8 cellular contexts compared by ENCODE assay signal in the genomic region with DNA sequence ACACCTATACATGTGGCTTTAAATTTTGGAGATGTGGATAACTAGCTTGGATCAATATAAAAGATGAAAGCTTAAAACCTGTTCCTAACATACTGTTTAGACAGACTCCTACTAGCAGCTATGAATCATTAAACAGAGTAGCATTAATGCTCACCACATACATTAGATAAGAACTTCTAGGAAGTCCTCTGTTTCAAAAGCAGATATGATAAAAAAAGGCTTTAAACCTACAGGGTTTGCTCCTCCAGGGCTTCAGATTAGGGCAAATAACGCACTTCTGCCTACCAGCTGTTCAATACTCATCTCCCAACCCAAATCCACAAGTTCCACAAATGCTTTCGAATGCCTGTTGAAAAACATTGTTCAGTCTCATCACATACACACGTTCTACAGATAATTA. TPM values are rescaled to one million over a fixed set of nuclear protein-coding genes. Genes with fewer than 3 reads are reported as not detected.
DNase-seq lines count a peak whose midpoint lies in the region; ATAC-seq, FAIRE-seq and TF ChIP-seq lines count a peak whose summit lies in the region.

No MANE protein-coding gene starts in this region.

- no peak overlapping the region for H3K4ac ChIP-seq in H1 (replicated peaks; ENCODE audit: insufficient read length, low read depth, low read length)

- H2AFZ ChIP-seq in OCI-LY3 (ENCODE audit: low read depth, low read length) (no peak overlapping the region), H1 (ENCODE audit: low read length) (no peak overlapping the region), neural progenitor cell (replicated peaks) (no peak overlapping the region)

- H2BK5ac ChIP-seq in H1 (ENCODE audit: low read depth, low read length) = no peak overlapping the region

- no peak for TF ChIP-seq EP300 in H1 (IDR thresholded peaks at IDR 0.05; ENCODE audit: borderline replicate concordance in 1 of 2, low read depth in 2 of 2, low read length in 2 of 2)

- H3F3A ChIP-seq in neural progenitor cell (ENCODE audit: low read depth) = no peaks in the 10 kb centered on the region

- peaks cover 31% of the 10 kb centered on the region for H4K20me1 ChIP-seq in OCI-LY3 (ENCODE audit: insufficient read depth, low read length)
- H4K20me1 ChIP-seq in H1 (replicated peaks in 1 of 2; ENCODE audit: control insufficient read depth in 1 of 2, insufficient read depth in 2 of 2, low read length in 2 of 2) = peaks cover 3 to 5% of the 10 kb centered on the region in 2 experiments
- H4K20me1 ChIP-seq in neural progenitor cell (ENCODE audit: low read depth) = peaks cover 57% of the 10 kb centered on the region

- H3K9me3 Mint-ChIP-seq in neural progenitor cell = no peaks in the 10 kb centered on the region

- H3K27me3 ChIP-seq in OCI-LY3 (ENCODE audit: low read depth, low read length) (no peaks in the 10 kb centered on the region), H1 (replicated peaks in 1 of 4; ENCODE audit: control insufficient read depth in 3 of 4, extremely low read depth in 1 of 4, insufficient read depth in 3 of 4, low read length in 3 of 4) (no peaks in the 10 kb centered on the region), neural progenitor cell (no peaks in the 10 kb centered on the region)

- H3K23me2 ChIP-seq in H1 (ENCODE audit: low read depth, low read length) = no peaks in the 10 kb centered on the region; the same call in 1 of the 2 replicates

- DNase-seq in GM12864 (ENCODE audit: low read depth) (no peak), H1 (ENCODE audit: low read depth in 1 of 2, low spot score in 2 of 2) (no peak), neural progenitor cell (ENCODE audit: low spot score) (no peak), NCI-H146 treated with DMSO at 0.1 percent for 48 hours (lab: John Stamatoyannopoulos, UW; ENCODE audit: unreplicated experiment) (no peak)

- H2BK15ac ChIP-seq in H1 (ENCODE audit: low read length) = no peak overlapping the region

- ATAC-seq in HG03565 (IDR thresholded peaks at IDR 0.05; ENCODE audit: unreplicated experiment) = no peak
- ATAC-seq in GM21528 (IDR thresholded peaks at IDR 0.05; ENCODE audit: low FRiP score, unreplicated experiment) = no peak
- ATAC-seq in GM18873 (IDR thresholded peaks at IDR 0.05; ENCODE audit: low FRiP score, unreplicated experiment) = no peak

- no peak overlapping the region for H4K5ac ChIP-seq in H1 (ENCODE audit: insufficient read length, low read depth, low read length)

- TF ChIP-seq POLR2A in H1 (IDR thresholded peaks at IDR 0.05; ENCODE audit: control extremely low read depth in 1 of 2, low read depth in 2 of 2, low read length in 2 of 2) = no peak

- 10% methylated on average over 3 of the region's 3 CpGs; no CpG with 5 or more reads in 1 of the 2 experiments for WGBS in H1 (ENCODE audit: extremely low coverage in 1 of 2, insufficient coverage in 1 of 2, insufficient read length in 1 of 2, insufficient replicate concordance in 2 of 2, low coverage in 1 of 2, low lambda C conversion rate in 2 of 2, missing lambda C conversion rate in 1 of 2), 2 experiments

- no peak overlapping the region for H3K23ac ChIP-seq in H1 (ENCODE audit: insufficient read length)

- H3K9me3 ChIP-seq in OCI-LY3 (ENCODE audit: insufficient read depth, low read length) (no peaks in the 10 kb centered on the region), H1 (ENCODE audit: insufficient read depth in 2 of 2, low read depth in 1 of 2, low read length in 1 of 2) (no peaks in the 10 kb centered on the region), neural progenitor cell (ENCODE audit: low read depth) (no peaks in the 10 kb centered on the region)

- H2AK5ac ChIP-seq in H1 (ENCODE audit: low read depth, low read length) = no peak overlapping the region

- H3K4me1 Mint-ChIP-seq in neural progenitor cell = peaks cover 21% of the 10 kb centered on the region

- H3K36me3 Mint-ChIP-seq in neural progenitor cell = no peaks in the 10 kb centered on the region

- H3K79me1 ChIP-seq in H1 (ENCODE audit: low read depth, low read length) = peaks cover 3% of the 10 kb centered on the region; the same call in 1 of the 2 replicates

- H2BK12ac ChIP-seq in H1 (ENCODE audit: low read depth, low read length) = no peak overlapping the region

- H3K4me1 ChIP-seq in OCI-LY3 (ENCODE audit: low read length) (peaks cover 20% of the 10 kb centered on the region), H1 (replicated peaks in 1 of 4; ENCODE audit: control insufficient read depth in 3 of 4, insufficient read depth in 4 of 4, low read length in 3 of 4) (peaks cover 3 to 6% (median 6%) of the 10 kb centered on the region in 4 experiments; a peak in 4 of 7 replicates), neural progenitor cell (peaks cover 21% of the 10 kb centered on the region)

- TF ChIP-seq CTCF in GM12864 (IDR thresholded peaks at IDR 0.05; ENCODE audit: low read depth, low read length, missing control alignments) (no peak), OCI-LY3 (IDR thresholded peaks at IDR 0.05; ENCODE audit: low read depth, low read length) (no peak), H1 (IDR thresholded peaks at IDR 0.05; ENCODE audit: control extremely low read depth in 1 of 3, insufficient read depth in 1 of 3, low read depth in 1 of 3, low read length in 3 of 3) (no peak), neural progenitor cell (IDR thresholded peaks at IDR 0.05) (no peak)

- no peak for TF ChIP-seq RAD21 in H1 (IDR thresholded peaks at IDR 0.05 in 1 of 2, conservative IDR thresholded peaks at IDR 0.05 in 1 of 2; ENCODE audit: low read depth in 2 of 2, low read length in 2 of 2)

- peak overlapping the region; percentile 92 for H3K4me3 Mint-ChIP-seq in neural progenitor cell

- peaks cover 65% of the 10 kb centered on the region for H3K79me2 ChIP-seq in OCI-LY3 (ENCODE audit: low read length)
- peaks cover 28 to 59% of the 10 kb centered on the region in 2 experiments for H3K79me2 ChIP-seq in H1 (ENCODE audit: control insufficient read depth in 1 of 2, insufficient read depth in 2 of 2, low read length in 2 of 2)
- H3K79me2 ChIP-seq in neural progenitor cell (ENCODE audit: low read depth) = peaks cover 62% of the 10 kb centered on the region

- no peak overlapping the region for H2BK120ac ChIP-seq in H1 (replicated peaks; ENCODE audit: low read depth, low read length)

- H3K27ac Mint-ChIP-seq in neural progenitor cell = peak overlapping the region; percentile 53

- H3K27me3 Mint-ChIP-seq in neural progenitor cell (ENCODE audit: insufficient read depth, low read depth) = peaks cover 5% of the 10 kb centered on the region

- H4K91ac ChIP-seq in H1 (replicated peaks; ENCODE audit: insufficient read length, low read length) = no peak overlapping the region

- POLR2A ChIA-PET in H1 (lab: Charles Lee; ENCODE audit: partially characterized antibody) = interaction anchor here (0.7 to 2.6 kb wide), 12 partner anchors 11 to 169 kb away, joined by 3 to 20 read pairs (median 4); no protein-coding TSS in a partner anchor

- H3K4me2 ChIP-seq in OCI-LY3 (ENCODE audit: low read length) (peak overlapping the region; percentile 92), H1 (ENCODE audit: insufficient read depth in 1 of 2, low read depth in 2 of 2, low read length in 2 of 2) (peak overlapping the region; percentile 67 to 85), neural progenitor cell (peak overlapping the region; percentile 93)

- H3K56ac ChIP-seq in H1 (replicated peaks; ENCODE audit: insufficient read length, low read depth, low read length) = no peak overlapping the region

- H3K4me3 ChIP-seq in GM12864 (ENCODE audit: low read depth, low read length) (peak overlapping the region; percentile 78), OCI-LY3 (ENCODE audit: low read length) (peak overlapping the region; percentile 100), H1 (ENCODE audit: extremely low read depth in 1 of 4, insufficient read depth in 2 of 4, low read depth in 3 of 4, low read length in 4 of 4) (peak overlapping the region; percentile 77 to 97 (median 82)), neural progenitor cell (peak overlapping the region; percentile 93)

- FAIRE-seq in H1 (lab: Jason Lieb, UNC) = no peak

- no peak overlapping the region for H3K27ac ChIP-seq in OCI-LY3 (ENCODE audit: low read length)
- no peak overlapping the region for H3K27ac ChIP-seq in H1 (ENCODE audit: low read depth, low read length)
- no peak overlapping the region for H3K27ac ChIP-seq in neural progenitor cell

- no peak overlapping the region for H3K18ac ChIP-seq in H1 (ENCODE audit: extremely low read depth, low read length)

- no peak overlapping the region for H2BK20ac ChIP-seq in H1 (ENCODE audit: low read length)

- H4K8ac ChIP-seq in H1 (ENCODE audit: extremely low read depth, insufficient read depth, low read length) = no peak overlapping the region

- no peak overlapping the region for H3K14ac ChIP-seq in H1 (ENCODE audit: insufficient read length)

- H3K9ac ChIP-seq in OCI-LY3 (ENCODE audit: low read length) (peak overlapping the region; percentile 92), H1 (replicated peaks in 1 of 4; ENCODE audit: extremely low read depth in 1 of 4, low read depth in 3 of 4, low read length in 3 of 4) (peak overlapping the region in 1 of 4 experiments; percentile 55; a peak in 1 of 7 replicates), neural progenitor cell (peak overlapping the region; percentile 81)

- no peaks in the 10 kb centered on the region for H3K36me3 ChIP-seq in OCI-LY3 (replicated peaks; ENCODE audit: low read depth, low read length)
- no peaks in the 10 kb centered on the region for H3K36me3 ChIP-seq in H1 (ENCODE audit: control insufficient read depth in 2 of 4, insufficient read depth in 4 of 4, low read length in 3 of 4)
- no peaks in the 10 kb centered on the region for H3K36me3 ChIP-seq in neural progenitor cell

- CTCF ChIA-PET in H1 (lab: Charles Lee; ENCODE audit: partially characterized antibody) = interaction anchor here (0.7 to 1.6 kb wide), 7 partner anchors 12 to 235 kb away, joined by 3 to 5 read pairs (median 4); no protein-coding TSS in a partner anchor

RNA-seq across cellular contexts. Expression of gene REPS1, which starts 1.5 kb away (rescaled TPM):
- total RNA-seq in H1 (2021; fragmentation: NEBNext Ultra II Directional; extraction: Animal tissue kit (Norgen Biotek cat#: 25700)) = 65.7 and 68.9 TPM in 2 replicates
- polyA plus RNA-seq in H1 (2011; rRNA removed) = 39.3 and 52.1 TPM in 2 replicates
- 56.2 TPM for polyA plus RNA-seq in H1 (2011; cell fraction: cytosol; rRNA removed)
- polyA plus RNA-seq in H1 (2011; cell fraction: nucleus; rRNA removed) = 61.6 TPM
- 50.3 to 72.8 TPM (median 59.0 TPM) in 4 replicates for polyA plus RNA-seq in H1 (2012, experiment 1 of 2)
- 14.5 TPM for polyA plus RNA-seq in H1 (2012, experiment 2 of 2)
- polyA plus RNA-seq in H1 (2013, experiment 1 of 2) = 48.5 TPM
- polyA plus RNA-seq in H1 (2013, experiment 2 of 2) = 48.8 TPM
- 117 and 119 TPM in 2 replicates for polyA minus RNA-seq in H1 (2011; rRNA and poly(A)+ RNA removed)
- polyA minus RNA-seq in H1 (2011; cell fraction: cytosol; rRNA and poly(A)+ RNA removed) = 59.6 TPM
- 79.9 TPM for polyA minus RNA-seq in H1 (2011; cell fraction: nucleus; rRNA and poly(A)+ RNA removed)
- 86.1 and 97.5 TPM in 2 replicates for total RNA-seq in neural progenitor cell (ENCODE audit: low replicate concordance)

RNA-seq across cellular contexts. Expression of gene ABRACL, which starts 42.0 kb away (rescaled TPM):
- total RNA-seq in H1 (2021; fragmentation: NEBNext Ultra II Directional; extraction: Animal tissue kit (Norgen Biotek cat#: 25700)) = 167 and 172 TPM in 2 replicates
- 66.9 and 103 TPM in 2 replicates for polyA plus RNA-seq in H1 (2011; rRNA removed)
- polyA plus RNA-seq in H1 (2011; cell fraction: cytosol; rRNA removed) = 134 TPM
- 24.8 TPM for polyA plus RNA-seq in H1 (2011; cell fraction: nucleus; rRNA removed)
- 121 to 224 TPM (median 145 TPM) in 4 replicates for polyA plus RNA-seq in H1 (2012, experiment 1 of 2)
- 141 TPM for polyA plus RNA-seq in H1 (2012, experiment 2 of 2)
- polyA plus RNA-seq in H1 (2013, experiment 1 of 2) = 216 TPM
- 233 TPM for polyA plus RNA-seq in H1 (2013, experiment 2 of 2)
- polyA minus RNA-seq in H1 (2011; rRNA and poly(A)+ RNA removed) = 19.2 and 25.2 TPM in 2 replicates
- polyA minus RNA-seq in H1 (2011; cell fraction: cytosol; rRNA and poly(A)+ RNA removed) = 26.9 TPM
- polyA minus RNA-seq in H1 (2011; cell fraction: nucleus; rRNA and poly(A)+ RNA removed) = 17.6 TPM
- total RNA-seq in neural progenitor cell (ENCODE audit: low replicate concordance) = 134 and 242 TPM in 2 replicates
